8 cellular contexts compared by ENCODE assay signal in genomic region chr4:118834960-118835895, GRCh38. TPM values are rescaled to one million over a fixed set of nuclear protein-coding genes. Genes with fewer than 3 reads are reported as not detected.
DNase-seq lines count a peak whose midpoint lies in the region; ATAC-seq and TF ChIP-seq lines count a peak whose summit lies in the region.

No MANE protein-coding gene starts in this region.

- H3K4me3 Mint-ChIP-seq in mesothelial cell of epicardium: peak overlapping the region; percentile 95

- ATAC-seq in GM18909 (IDR thresholded peaks at IDR 0.05; ENCODE audit: poor library complexity, unreplicated experiment) (peak; percentile 73), HG03103 (IDR thresholded peaks at IDR 0.05; ENCODE audit: low read depth, unreplicated experiment) (peak; percentile 43)

- DNase-seq in BJ (ENCODE audit: low read depth): peak; percentile 70
- DNase-seq in NOMO-1 treated with DMSO at 0.1 percent for 48 hours (lab: John Stamatoyannopoulos, UW; ENCODE audit: unreplicated experiment): peak; percentile 75
- DNase-seq in activated CD8-positive, alpha-beta memory T cell treated with anti-CD3 and anti-CD28 coated beads, Interleukin-2, amount 50 U/mL, for 48 hours: peak; percentile 68
- peak; percentile 82 for DNase-seq in epithelial cell of esophagus (ENCODE audit: low read depth)
- peak in 1 of 2 experiments; percentile 54 for DNase-seq in mesothelial cell of epicardium (ENCODE audit: low spot score in 2 of 2, unreplicated experiment in 2 of 2)
- DNase-seq in stimulated activated CD8-positive, alpha-beta memory T cell treated with anti-CD3 and anti-CD28 coated beads, Interleukin-4, amount 100 ng/mL, for 48 hours: peak; percentile 62

- H3K27me3 Mint-ChIP-seq in mesothelial cell of epicardium (ENCODE audit: low read depth): no peaks in the 10 kb centered on the region

- H3K4me3 ChIP-seq in BJ (ENCODE audit: low read depth, low read length): peak overlapping the region; percentile 93
- peak overlapping the region; percentile 48 for H3K4me3 ChIP-seq in epithelial cell of esophagus (ENCODE audit: low read length)

- H3K36me3 Mint-ChIP-seq in mesothelial cell of epicardium: peaks cover 15% of the 10 kb centered on the region

- peak overlapping the region; percentile 99 for H3K27ac Mint-ChIP-seq in mesothelial cell of epicardium

- POLR2A ChIA-PET in BJ (lab: Charles Lee): interaction anchor here (0.6 to 1.1 kb wide), 8 partner anchors 10 to 1977 kb away, joined by 3 to 11 read pairs (median 3); partner anchors contain the start of gene USP53

- peaks cover 14% of the 10 kb centered on the region for H3K4me1 Mint-ChIP-seq in mesothelial cell of epicardium

- CTCF ChIA-PET in BJ (lab: Yijun Ruan, JAX): interaction anchor here (2.9 to 3.0 kb wide), 2 partner anchors 12 to 30 kb away, joined by 10 to 15 read pairs; no protein-coding TSS in a partner anchor

- TF ChIP-seq CTCF in BJ (IDR thresholded peaks at IDR 0.05; ENCODE audit: insufficient read depth, low read depth, low read length) (no peak), epithelial cell of esophagus (IDR thresholded peaks at IDR 0.05; ENCODE audit: insufficient read depth, low read depth, low read length, missing control alignments) (no peak), mesothelial cell of epicardium (IDR thresholded peaks at IDR 0.05; ENCODE audit: unreplicated experiment) (no peak)

- no peaks in the 10 kb centered on the region for H3K27me3 ChIP-seq in BJ (ENCODE audit: control insufficient read depth, insufficient read depth, low read length)

- peaks cover 13% of the 10 kb centered on the region for H3K36me3 ChIP-seq in BJ (ENCODE audit: control insufficient read depth, insufficient read depth, low read length)

- H3K9me3 Mint-ChIP-seq in mesothelial cell of epicardium: no peaks in the 10 kb centered on the region

RNA-seq across cellular contexts. Expression of gene SEC24D, which starts 0.7 kb away (rescaled TPM):
- 80.3 and 84.3 TPM in 2 replicates for polyA plus RNA-seq in BJ (2011; rRNA removed)
- polyA minus RNA-seq in BJ (2011; rRNA and poly(A)+ RNA removed): 90.4 and 135 TPM in 2 replicates
- 75.4 to 87.6 TPM (median 78.2 TPM) in 3 replicates for total RNA-seq in mesothelial cell of epicardium

RNA-seq across cellular contexts. Expression of gene SYNPO2, which starts 53.4 kb away (rescaled TPM):
- polyA plus RNA-seq in BJ (2011; rRNA removed): 33.8 and 39.9 TPM in 2 replicates
- 73.5 and 77.3 TPM in 2 replicates for polyA minus RNA-seq in BJ (2011; rRNA and poly(A)+ RNA removed)
- total RNA-seq in mesothelial cell of epicardium: 20.6 to 23.4 TPM (median 22.6 TPM) in 3 replicates
